Comparison of ENCODE assay signal across 20 cellular contexts in the genomic region with DNA sequence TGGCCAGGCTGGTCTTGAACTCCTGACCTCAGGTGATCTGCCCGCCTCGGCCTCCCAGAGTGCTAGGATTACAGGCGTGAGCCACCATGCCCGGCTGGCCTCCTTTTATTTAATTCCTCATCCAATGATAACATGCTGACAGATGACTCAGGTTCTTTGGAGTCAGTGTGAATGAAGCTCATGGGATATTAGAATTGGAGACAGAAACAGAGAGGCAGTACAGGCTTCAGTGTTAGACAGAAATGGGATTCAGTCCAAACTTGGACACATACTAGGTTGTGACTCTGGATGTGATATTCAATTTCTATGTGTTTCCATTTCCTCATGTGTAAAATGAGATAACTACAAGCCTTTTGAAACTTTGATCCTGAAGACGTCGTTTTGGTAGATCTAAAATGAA. TPM values are rescaled to one million over a fixed set of nuclear protein-coding genes. Genes with fewer than 3 reads are reported as not detected.
A peak's percentile ranks its signal among the peaks of the same experiment; 100 is the strongest.
DNase-seq lines count a peak whose midpoint lies in the region; ATAC-seq and TF ChIP-seq lines count a peak whose summit lies in the region.
"Had no signal": no experiment of that assay in that cellular context is flagged by ENCODE, and none has a peak within 500 bp of the region (broad histone marks: within the 10 kb centered on the region; RNA-seq: fewer than 3 reads in every experiment).

No MANE protein-coding gene starts in this region.

- DNase-seq in M059J (ENCODE audit: low read depth) (peak; percentile 69), coronary artery (ENCODE audit: low spot score) (no peak), heart left ventricle (peak in 1 of 5 donors; percentile 42), right cardiac atrium (peak in 2 of 3 donors; percentile 17 to 52), iPS-NIHi11 (ENCODE audit: low spot score) (no peak), C1 segment of cervical spinal cord (lab: John Stamatoyannopoulos, UW) (no peak), hippocampal formation (lab: John Stamatoyannopoulos, UW) (no peak)
- DNase-seq: CD8-positive, alpha-beta T cell; DMS79 treated with DMSO at 0.1 percent for 48 hours; GOT3; HFFc6; MG63; NCI-H2029 treated with DMSO at 0.1 percent for 48 hours; NCI-H446 treated with DMSO at 0.1 percent for 48 hours; NCI-H526 treated with DMSO at 0.1 percent for 48 hours; RPMI8226; SHP77 treated with DMSO at 0.1 percent for 48 hours had no signal

- 34 to 47% (median 37%) methylated on average over 6 of the region's 6 CpGs for WGBS in heart left ventricle, 4 donors
- 48% methylated on average over 6 of the region's 6 CpGs for WGBS in right cardiac atrium

- H3K27ac ChIP-seq in coronary artery (peak overlapping the region; percentile 2 to 43), heart left ventricle (peak overlapping the region in 9 of 12 donors; percentile 18 to 61 (median 46)), right cardiac atrium (ENCODE audit: low read length) (no peak overlapping the region)
- H3K27ac ChIP-seq: C4-2B had no signal

- H3K9me3 ChIP-seq in heart left ventricle (no peaks in the 10 kb centered on the region), right cardiac atrium (ENCODE audit: control insufficient read depth, low read length) (no peaks in the 10 kb centered on the region)
- H3K9me3 ChIP-seq: HAP-1, MG63 had no signal

- H3K27me3 ChIP-seq in heart left ventricle (no peaks in the 10 kb centered on the region), right cardiac atrium (ENCODE audit: control insufficient read depth, insufficient read depth) (no peaks in the 10 kb centered on the region)
- H3K27me3 ChIP-seq: MG63 had no signal

- peak overlapping the region; percentile 6 for H3K4me3 ChIP-seq in coronary artery
- peak overlapping the region in 3 of 12 donors; percentile 0 to 15 (median 11) for H3K4me3 ChIP-seq in heart left ventricle
- no peak overlapping the region for H3K4me3 ChIP-seq in right cardiac atrium (ENCODE audit: low read length)
- H3K4me3 ChIP-seq: HAP-1, MG63 had no signal

- no peaks in the 10 kb centered on the region for H3K36me3 ChIP-seq in heart left ventricle
- H3K36me3 ChIP-seq: HAP-1, MG63 had no signal

- H3K4me1 ChIP-seq in heart left ventricle (peaks cover 0 to 85% (median 31%) of the 10 kb centered on the region in 12 donors), right cardiac atrium (ENCODE audit: control insufficient read depth, insufficient read depth, low read length) (peaks cover 11% of the 10 kb centered on the region)
- H3K4me1 ChIP-seq: HAP-1 had no signal

- intact Hi-C loops in heart left ventricle (cut with DNase I) = no loop called here
- intact Hi-C loops in right cardiac atrium (cut with DNase I) = no loop called here

- no peak for TF ChIP-seq POLR2A in heart left ventricle (IDR thresholded peaks at IDR 0.05)

- ATAC-seq in heart left ventricle = peak; percentile 7 to 72 (median 54)
- peak; percentile 62 to 76 for ATAC-seq in right cardiac atrium
- ATAC-seq in HG03097 (IDR thresholded peaks at IDR 0.05; ENCODE audit: low FRiP score, unreplicated experiment) = no peak
- ATAC-seq: CD8-positive, alpha-beta T cell had no signal

- TF ChIP-seq CTCF in coronary artery (IDR thresholded peaks at IDR 0.05) (no peak), heart left ventricle (IDR thresholded peaks at IDR 0.05) (no peak)

RNA-seq across cellular contexts. Expression of a gene that starts 47.3 kb away (rescaled TPM):
- total RNA-seq in M059J (2014; rRNA removed; shearing (Covaris generic)) = 13.5 and 18.9 TPM in 2 replicates
- total RNA-seq in heart left ventricle (100 to 1,000 TPM; 129 to 295 (median 214) TPM), right cardiac atrium (100 to 1,000 TPM in 2 of 4 donors, 10 to 100 TPM in 2; 85.8 to 156 (median 100) TPM)
- polyA plus RNA-seq in heart left ventricle (10 to 100 TPM; 44.5 to 46.7 TPM), right cardiac atrium (29.9 TPM)
- total RNA-seq: CD8-positive, alpha-beta T cell had no signal

Comparison
In these comparisons a context has a peak if more than half of its experiments do, and no peak if none do; other contexts are left out.
1. DNase-seq: peak in M059J (single experiment) and right cardiac atrium (2 of 3); none in coronary artery (single experiment), iPS-NIHi11 (single experiment), C1 segment of cervical spinal cord (0 of 14) and hippocampal formation (0 of 2).